In genomic region chr3:162774613-162775100, GRCh38 we compare ENCODE assay signal across 23 cellular contexts.
"Had no signal": no experiment of that assay in that cellular context is flagged by ENCODE, and none has a peak within 500 bp of the region (broad histone marks: within the 10 kb centered on the region; RNA-seq: fewer than 3 reads in every experiment).

No MANE protein-coding gene starts in this region.

- H3K4me3 Mint-ChIP-seq: immature natural killer cell; memory B cell; natural killer cell treated with Interleukin-12 subunit alpha and Interleukin-12 subunit beta and Interleukin-15 and Interleukin-18, amount 100 ng/mL, for 72 hours; stimulated activated effector memory CD8-positive, alpha-beta T cell treated with anti-CD3 and anti-CD28 coated beads, Interleukin-12 subunit alpha, Interleukin-12 subunit beta, amount 100 ng/mL, for 72 hours; type B pancreatic cell had no signal

- H3K27ac Mint-ChIP-seq: immature natural killer cell; memory B cell; natural killer cell treated with Interleukin-12 subunit alpha and Interleukin-12 subunit beta and Interleukin-15 and Interleukin-18, amount 100 ng/mL, for 72 hours; stimulated activated effector memory CD8-positive, alpha-beta T cell treated with anti-CD3 and anti-CD28 coated beads, Interleukin-12 subunit alpha, Interleukin-12 subunit beta, amount 100 ng/mL, for 72 hours; type B pancreatic cell had no signal

- H3K4me3 ChIP-seq: dorsolateral prefrontal cortex, esophagus muscularis mucosa, gastrocnemius medialis, heart right ventricle, left ventricle myocardium inferior, lower lobe of right lung, prostate gland, right lobe of liver, suprapubic skin, thyroid gland had no signal

- H3K27ac ChIP-seq: dorsolateral prefrontal cortex, esophagus muscularis mucosa, gastrocnemius medialis, heart right ventricle, left ventricle myocardium inferior, lower lobe of right lung, parathyroid adenoma, prostate gland, right lobe of liver, suprapubic skin, thyroid gland had no signal

- H3K36me3 ChIP-seq: esophagus muscularis mucosa, gastrocnemius medialis, heart right ventricle, left ventricle myocardium inferior, lower lobe of right lung, prostate gland, right lobe of liver, suprapubic skin, thyroid gland had no signal

- H3K4me1 ChIP-seq: esophagus muscularis mucosa, gastrocnemius medialis, heart right ventricle, left ventricle myocardium inferior, lower lobe of right lung, parathyroid adenoma, prostate gland, right lobe of liver, suprapubic skin, thyroid gland had no signal

- H3K27me3 ChIP-seq: dorsolateral prefrontal cortex, esophagus muscularis mucosa, gastrocnemius medialis, heart right ventricle, right lobe of liver, suprapubic skin, thyroid gland had no signal

- H3K9ac ChIP-seq: parathyroid adenoma had no signal

- H3K36me3 Mint-ChIP-seq: immature natural killer cell; memory B cell; natural killer cell treated with Interleukin-12 subunit alpha and Interleukin-12 subunit beta and Interleukin-15 and Interleukin-18, amount 100 ng/mL, for 72 hours; stimulated activated effector memory CD8-positive, alpha-beta T cell treated with anti-CD3 and anti-CD28 coated beads, Interleukin-12 subunit alpha, Interleukin-12 subunit beta, amount 100 ng/mL, for 72 hours; type B pancreatic cell had no signal

- DNase-seq: cortex of kidney; dorsolateral prefrontal cortex; effector CD8-positive, alpha-beta T cell; gastrocnemius medialis; heart right ventricle; immature natural killer cell; left cardiac atrium; left ventricle myocardium inferior; lower lobe of right lung; midbrain; right lobe of liver; stimulated activated CD4-positive, alpha-beta T cell treated with anti-CD3 and anti-CD28 coated beads, Interleukin-4, amount 100 ng/mL, for 1 hour; stimulated activated CD8-positive, alpha-beta memory T cell treated with anti-CD3 and anti-CD28 coated beads, Interleukin-4, amount 100 ng/mL, for 48 hours; stimulated activated naive CD8-positive, alpha-beta T cell treated with anti-CD3 and anti-CD28 coated beads, Interleukin-15, Interleukin-2, amounts not matched to agents 100 U/mL and 50 U/mL, for 24 hours; thyroid gland had no signal

- ATAC-seq: gastrocnemius medialis; heart right ventricle; left cardiac atrium; lower lobe of right lung; natural killer cell treated with Interleukin-12 subunit alpha and Interleukin-12 subunit beta and Interleukin-15 and Interleukin-18, amount 100 ng/mL, for 72 hours; right lobe of liver; stimulated activated effector memory CD8-positive, alpha-beta T cell treated with anti-CD3 and anti-CD28 coated beads, Interleukin-12 subunit alpha, Interleukin-12 subunit beta, amount 100 ng/mL, for 72 hours; stimulated activated naive CD8-positive, alpha-beta T cell treated with anti-CD3 and anti-CD28 coated beads, Interleukin-15, Interleukin-2, amounts not matched to agents 100 U/mL and 50 U/mL, for 24 hours had no signal

- H3K9me3 ChIP-seq: esophagus muscularis mucosa, gastrocnemius medialis, heart right ventricle, left ventricle myocardium inferior, lower lobe of right lung, prostate gland, right lobe of liver, suprapubic skin, thyroid gland had no signal

- H3K27me3 Mint-ChIP-seq: memory B cell; natural killer cell treated with Interleukin-12 subunit alpha and Interleukin-12 subunit beta and Interleukin-15 and Interleukin-18, amount 100 ng/mL, for 72 hours; type B pancreatic cell had no signal

- H3K4me1 Mint-ChIP-seq: immature natural killer cell; memory B cell; stimulated activated effector memory CD8-positive, alpha-beta T cell treated with anti-CD3 and anti-CD28 coated beads, Interleukin-12 subunit alpha, Interleukin-12 subunit beta, amount 100 ng/mL, for 72 hours had no signal

- H2AFZ ChIP-seq: parathyroid adenoma had no signal
